Comparison of ENCODE assay signal across 11 cellular contexts in the genomic region with DNA sequence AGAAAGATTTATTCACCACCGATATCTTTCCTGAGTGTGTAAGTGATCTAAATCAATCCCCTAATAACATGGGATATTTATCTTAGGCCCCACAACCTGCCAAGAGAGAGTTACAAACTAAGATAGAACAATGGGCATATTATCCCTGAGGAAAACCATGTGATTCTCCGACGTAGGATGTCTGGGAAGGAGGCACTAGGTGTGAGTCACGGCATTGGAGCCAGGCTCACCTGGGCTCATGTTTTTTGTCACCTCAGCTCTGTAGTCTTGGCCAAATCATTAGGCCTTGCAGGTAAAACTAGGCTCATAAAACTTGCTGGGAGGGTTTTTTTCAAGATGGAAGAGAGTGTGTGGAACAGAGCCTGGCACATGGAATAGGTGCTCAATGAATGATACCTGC.
"Had no signal": no experiment of that assay in that cellular context is flagged by ENCODE, and none has a peak within 500 bp of the region (broad histone marks: within the 10 kb centered on the region; RNA-seq: fewer than 3 reads in every experiment).

No MANE protein-coding gene starts in this region.

- H3K27ac Mint-ChIP-seq: activated CD8-positive, alpha-beta T cell treated with anti-CD3 and anti-CD28 coated beads, Interleukin-2, amount 10 ng/mL, durations not matched to agents 7 days and 5 days; neural progenitor cell had no signal

- H3K36me3 Mint-ChIP-seq: neural progenitor cell had no signal

- ATAC-seq: activated CD8-positive, alpha-beta T cell treated with anti-CD3 and anti-CD28 coated beads, Interleukin-2, amount 10 ng/mL, durations not matched to agents 7 days and 5 days; left colon had no signal

- DNase-seq: activated CD4-positive, alpha-beta T cell treated with anti-CD3 and anti-CD28 coated beads for 4 hours; activated CD8-positive, alpha-beta memory T cell treated with anti-CD3 and anti-CD28 coated beads, Interleukin-2, amount 50 U/mL, for 48 hours; activated CD8-positive, alpha-beta T cell treated with anti-CD3 and anti-CD28 coated beads, Interleukin-2, amount 10 ng/mL, durations not matched to agents 7 days and 5 days; activated naive CD4-positive, alpha-beta T cell treated with Interleukin-2 at 50 U/mL for 16 hours; left colon; ovary; SJCRH30; stimulated activated CD4-positive, alpha-beta T cell treated with anti-CD3 and anti-CD28 coated beads, Interleukin-15, amount 100 ng/mL, for 24 hours; WERI-Rb-1 had no signal

- H3K4me3 Mint-ChIP-seq: activated CD8-positive, alpha-beta T cell treated with anti-CD3 and anti-CD28 coated beads, Interleukin-2, amount 10 ng/mL, durations not matched to agents 7 days and 5 days; neural progenitor cell had no signal

- H3K4me3 ChIP-seq: neural progenitor cell, ovary, SJCRH30, tibial nerve had no signal

- H3K9me3 Mint-ChIP-seq: neural progenitor cell had no signal

- H3K36me3 ChIP-seq: neural progenitor cell, ovary, SJCRH30, tibial nerve, WERI-Rb-1 had no signal

- H3K9me3 ChIP-seq: ovary, SJCRH30, tibial nerve had no signal

- H3K27me3 ChIP-seq: neural progenitor cell, ovary, SJCRH30, tibial nerve had no signal

- H3K27ac ChIP-seq: neural progenitor cell, ovary, SJCRH30, tibial nerve, WERI-Rb-1 had no signal
